Comparison of ENCODE assay signal across 1 cellular context in the genomic region with DNA sequence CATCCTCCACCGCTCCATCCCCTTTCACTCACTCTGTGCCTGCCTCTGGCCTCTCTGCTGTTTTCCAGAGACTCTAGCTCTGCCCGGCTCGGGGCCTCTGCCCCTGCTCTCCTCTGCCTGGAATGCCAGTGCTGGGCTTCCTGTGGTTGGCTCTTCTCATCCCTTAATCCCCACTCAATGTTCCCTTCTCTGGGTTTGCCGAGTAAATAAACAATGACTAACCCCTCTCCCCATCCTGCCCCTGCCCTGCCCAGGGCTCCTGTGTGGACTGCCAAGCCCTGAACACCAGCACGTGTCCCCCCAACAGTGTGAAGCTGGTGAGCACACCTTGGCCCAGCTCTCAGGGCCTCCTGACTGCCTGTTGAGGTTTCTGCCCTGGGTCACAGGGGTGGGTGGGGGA.
A peak's percentile ranks its signal among the peaks of the same experiment; 100 is the strongest.
TF ChIP-seq lines count a peak whose summit lies in the region.

No MANE protein-coding gene starts in this region.

TF ChIP-seq in HepG2, 621 proteins besides CTCF, POLR2A, EP300 and RAD21 (continues in another document):
- TF ChIP-seq ZNF326 (CRISPR knock-in tag; IDR thresholded peaks at IDR 0.05; ENCODE audit: borderline replicate concordance): no peak
- no peak for TF ChIP-seq ZNF792 (CRISPR knock-in tag; IDR thresholded peaks at IDR 0.05)
- no peak for TF ChIP-seq PLRG1 (conservative IDR thresholded peaks at IDR 0.05)
- TF ChIP-seq ZFAT (CRISPR knock-in tag; conservative IDR thresholded peaks at IDR 0.05): no peak
- no peak for TF ChIP-seq ATM (IDR thresholded peaks at IDR 0.05; ENCODE audit: borderline replicate concordance)
- TF ChIP-seq, protein P1, sequence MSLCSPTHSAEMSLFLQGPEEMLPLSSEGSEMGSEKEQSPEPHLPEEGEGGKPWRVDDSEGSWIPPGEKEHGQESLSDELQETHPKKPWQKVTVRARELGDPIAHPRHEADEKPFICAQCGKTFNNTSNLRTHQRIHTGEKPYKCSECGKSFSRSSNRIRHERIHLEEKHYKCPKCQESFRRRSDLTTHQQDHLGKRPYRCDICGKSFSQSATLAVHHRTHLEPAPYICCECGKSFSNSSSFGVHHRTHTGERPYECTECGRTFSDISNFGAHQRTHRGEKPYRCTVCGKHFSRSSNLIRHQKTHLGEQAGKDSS (CRISPR knock-in tag; IDR thresholded peaks at IDR 0.05; ENCODE audit: borderline replicate concordance, low read depth): no peak
- TF ChIP-seq FOXP1 (IDR thresholded peaks at IDR 0.05): no peak
- 0 out of 2 replicates have a peak, but pooled peaks have one; percentile 16 for TF ChIP-seq FOXP1 (CRISPR knock-in tag; IDR thresholded peaks at IDR 0.05)
- no peak for TF ChIP-seq ZNF549 (CRISPR knock-in tag; IDR thresholded peaks at IDR 0.05)
- no peak for TF ChIP-seq ZMAT3 (CRISPR knock-in tag; conservative IDR thresholded peaks at IDR 0.05)
- TF ChIP-seq ZFP90 (CRISPR knock-in tag; IDR thresholded peaks at IDR 0.05; ENCODE audit: borderline replicate concordance): no peak
- TF ChIP-seq FOXA3 (CRISPR knock-in tag; IDR thresholded peaks at IDR 0.05): peak; percentile 28; the same call in 1 of the 2 replicates
- TF ChIP-seq SOX5 (CRISPR knock-in tag; IDR thresholded peaks at IDR 0.05; ENCODE audit: borderline replicate concordance): peak; percentile 39; the same call in 1 of the 2 replicates
- TF ChIP-seq GATAD1 (CRISPR knock-in tag; IDR thresholded peaks at IDR 0.05): no peak
- peak; percentile 12 for TF ChIP-seq TEAD3 (CRISPR knock-in tag; optimal IDR thresholded peaks at IDR 0.05; ENCODE audit: borderline replicate concordance)
- no peak for TF ChIP-seq NFE2 (CRISPR knock-in tag; IDR thresholded peaks at IDR 0.05)
- TF ChIP-seq ZNF44 (CRISPR knock-in tag; IDR thresholded peaks at IDR 0.05): no peak
- no peak for TF ChIP-seq ZNF83 (CRISPR knock-in tag; IDR thresholded peaks at IDR 0.05; ENCODE audit: borderline replicate concordance)
- no peak for TF ChIP-seq HNRNPK (IDR thresholded peaks at IDR 0.05; ENCODE audit: low read depth, low read length, poor library complexity, severe bottlenecking)
- TF ChIP-seq FOSL2 (CRISPR knock-in tag; IDR thresholded peaks at IDR 0.05): peak; percentile 77
- TF ChIP-seq NKX3-1 (CRISPR knock-in tag; IDR thresholded peaks at IDR 0.05): no peak
- TF ChIP-seq HIC2 (CRISPR knock-in tag; IDR thresholded peaks at IDR 0.05; ENCODE audit: low read depth): peak; percentile 56; the same call in 1 of the 2 replicates
- TF ChIP-seq ZNF407 (CRISPR knock-in tag; IDR thresholded peaks at IDR 0.05; ENCODE audit: not compliant biosample characterization): no peak
- no peak for TF ChIP-seq SIN3B (IDR thresholded peaks at IDR 0.05; ENCODE audit: low read length)
- peak; percentile 37; the same call in 1 of the 2 replicates for TF ChIP-seq ZBTB26 (CRISPR knock-in tag; IDR thresholded peaks at IDR 0.05; ENCODE audit: borderline replicate concordance)
- TF ChIP-seq, protein P2, sequence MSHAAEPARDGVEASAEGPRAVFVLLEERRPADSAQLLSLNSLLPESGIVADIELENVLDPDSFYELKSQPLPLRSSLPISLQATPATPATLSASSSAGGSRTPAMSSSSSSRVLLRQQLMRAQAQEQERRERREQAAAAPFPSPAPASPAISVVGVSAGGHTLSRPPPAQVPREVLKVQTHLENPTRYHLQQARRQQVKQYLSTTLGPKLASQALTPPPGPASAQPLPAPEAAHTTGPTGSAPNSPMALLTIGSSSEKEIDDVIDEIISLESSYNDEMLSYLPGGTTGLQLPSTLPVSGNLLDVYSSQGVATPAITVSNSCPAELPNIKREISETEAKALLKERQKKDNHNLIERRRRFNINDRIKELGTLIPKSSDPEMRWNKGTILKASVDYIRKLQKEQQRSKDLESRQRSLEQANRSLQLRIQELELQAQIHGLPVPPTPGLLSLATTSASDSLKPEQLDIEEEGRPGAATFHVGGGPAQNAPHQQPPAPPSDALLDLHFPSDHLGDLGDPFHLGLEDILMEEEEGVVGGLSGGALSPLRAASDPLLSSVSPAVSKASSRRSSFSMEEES (CRISPR knock-in tag; IDR thresholded peaks at IDR 0.05): peak; percentile 40; the same call in 1 of the 2 replicates
- no peak for TF ChIP-seq SP2 (CRISPR knock-in tag; IDR thresholded peaks at IDR 0.05)
- TF ChIP-seq RARA (CRISPR knock-in tag; IDR thresholded peaks at IDR 0.05): peak; percentile 27; the same call in 1 of the 2 replicates
- no peak for TF ChIP-seq ZBTB7A (CRISPR knock-in tag; IDR thresholded peaks at IDR 0.05)
- TF ChIP-seq ZNF20 (CRISPR knock-in tag; IDR thresholded peaks at IDR 0.05): no peak
- no peak for TF ChIP-seq ZNF317 (CRISPR knock-in tag; IDR thresholded peaks at IDR 0.05)
- TF ChIP-seq STAG1 (CRISPR knock-in tag; IDR thresholded peaks at IDR 0.05): no peak
- no peak for TF ChIP-seq STAT5B (CRISPR knock-in tag; IDR thresholded peaks at IDR 0.05)
- TF ChIP-seq REXO4 (CRISPR knock-in tag; IDR thresholded peaks at IDR 0.05; ENCODE audit: borderline replicate concordance): no peak
- TF ChIP-seq ZSCAN25 (CRISPR knock-in tag; IDR thresholded peaks at IDR 0.05): peak; percentile 95
- TF ChIP-seq HNF4G (IDR thresholded peaks at IDR 0.05; ENCODE audit: borderline replicate concordance, low read depth, low read length): no peak
- TF ChIP-seq HNF4G (CRISPR knock-in tag; IDR thresholded peaks at IDR 0.05; ENCODE audit: borderline replicate concordance, low read depth): no peak
- no peak for TF ChIP-seq NR1H2 (CRISPR knock-in tag; IDR thresholded peaks at IDR 0.05; ENCODE audit: borderline replicate concordance, low read depth)
- TF ChIP-seq JARID2 (CRISPR knock-in tag; IDR thresholded peaks at IDR 0.05; ENCODE audit: insufficient replicate concordance): no peak
- 0 out of 2 replicates have a peak, but pooled peaks have one; percentile 20 for TF ChIP-seq ELF3 (CRISPR knock-in tag; IDR thresholded peaks at IDR 0.05)
- TF ChIP-seq, protein P3, sequence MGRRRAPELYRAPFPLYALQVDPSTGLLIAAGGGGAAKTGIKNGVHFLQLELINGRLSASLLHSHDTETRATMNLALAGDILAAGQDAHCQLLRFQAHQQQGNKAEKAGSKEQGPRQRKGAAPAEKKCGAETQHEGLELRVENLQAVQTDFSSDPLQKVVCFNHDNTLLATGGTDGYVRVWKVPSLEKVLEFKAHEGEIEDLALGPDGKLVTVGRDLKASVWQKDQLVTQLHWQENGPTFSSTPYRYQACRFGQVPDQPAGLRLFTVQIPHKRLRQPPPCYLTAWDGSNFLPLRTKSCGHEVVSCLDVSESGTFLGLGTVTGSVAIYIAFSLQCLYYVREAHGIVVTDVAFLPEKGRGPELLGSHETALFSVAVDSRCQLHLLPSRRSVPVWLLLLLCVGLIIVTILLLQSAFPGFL (CRISPR knock-in tag; IDR thresholded peaks at IDR 0.05): no peak
- no peak for TF ChIP-seq KDM1A (CRISPR knock-in tag; IDR thresholded peaks at IDR 0.05)
- no peak for TF ChIP-seq ARID3A (IDR thresholded peaks at IDR 0.05; ENCODE audit: low read depth, low read length)
- no peak for TF ChIP-seq ZNF574 (CRISPR knock-in tag; IDR thresholded peaks at IDR 0.05)
- no peak for TF ChIP-seq ZNF234 (CRISPR knock-in tag; conservative IDR thresholded peaks at IDR 0.05)
- no peak for TF ChIP-seq MYNN (CRISPR knock-in tag; IDR thresholded peaks at IDR 0.05; ENCODE audit: low read depth)
